ENCODE assay signal across 18 cellular contexts in the genomic region with DNA sequence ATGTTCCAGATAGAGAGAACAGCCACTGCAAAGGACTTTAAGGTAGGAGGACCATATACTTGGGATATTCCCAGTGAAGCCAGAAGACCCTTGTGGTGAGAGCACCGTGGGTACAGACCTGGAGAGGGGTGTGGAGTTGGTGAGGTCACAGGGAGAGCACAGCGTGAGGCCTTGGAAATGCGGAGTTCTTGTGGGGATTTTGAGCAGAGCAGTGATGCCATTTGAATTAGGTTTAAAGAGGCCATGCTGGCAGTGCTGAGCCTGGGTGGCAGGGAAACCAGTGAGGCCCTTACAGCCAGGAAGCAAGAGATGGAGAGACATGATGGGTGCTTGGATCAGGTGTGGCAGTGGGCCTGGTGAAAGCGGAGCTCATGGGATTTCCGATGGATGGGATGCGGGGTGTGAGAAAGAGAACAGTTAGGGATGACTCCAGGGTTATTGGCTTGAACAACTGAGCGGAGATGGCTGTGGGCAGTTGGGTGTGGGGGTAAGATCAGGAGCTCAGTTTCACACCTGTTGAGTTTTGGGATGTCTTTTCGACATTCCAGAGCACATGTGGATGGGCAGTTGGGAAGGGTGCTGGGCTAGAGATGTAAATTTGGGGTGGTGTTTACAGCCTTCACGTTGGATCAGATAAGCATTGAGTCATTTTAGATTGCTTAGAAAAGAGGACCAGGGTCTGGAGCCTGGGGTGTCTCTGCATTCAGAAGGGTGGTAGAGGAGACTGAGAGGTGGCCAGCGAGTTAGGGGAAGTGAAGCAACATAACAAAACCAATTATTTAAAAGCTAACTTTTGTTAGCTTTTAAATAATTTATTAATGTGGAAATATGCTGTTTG.
DNase-seq lines count a peak whose midpoint lies in the region; ATAC-seq, FAIRE-seq and TF ChIP-seq lines count a peak whose summit lies in the region.
"Had no signal": no experiment of that assay in that cellular context is flagged by ENCODE, and none has a peak within 500 bp of the region (broad histone marks: within the 10 kb centered on the region; RNA-seq: fewer than 3 reads in every experiment).

No MANE protein-coding gene starts in this region.

- H3K4me1 ChIP-seq in HEK293 (ENCODE audit: control insufficient read depth, insufficient read depth, low read length) (peaks cover 3% of the 10 kb centered on the region), K562 (replicated peaks in 1 of 2; ENCODE audit: control insufficient read depth in 2 of 2, insufficient read depth in 2 of 2, low read length in 2 of 2) (peaks cover 9 to 13% of the 10 kb centered on the region in 2 experiments; a peak in 4 of 5 replicates), PC-9 (replicated peaks; ENCODE audit: insufficient read depth) (no peaks in the 10 kb centered on the region)

- H3K4me2 ChIP-seq in K562 (ENCODE audit: insufficient read depth, low read length) (no peak overlapping the region), PC-9 (no peak overlapping the region)

- POLR2A ChIA-PET in HEK293 (lab: Yijun Ruan, JAX) (no interaction called here), K562 (lab: Yijun Ruan, JAX) (interaction anchor here (0.6 to 1.4 kb wide), 3 partner anchors 11 to 351 kb away, joined by 3 to 7 read pairs (median 3); no protein-coding TSS in a partner anchor), PC-9 (lab: Charles Lee; ENCODE audit: unreplicated experiment) (no interaction called here)

- no peak overlapping the region for H3K4me3 Mint-ChIP-seq in T-helper 2 cell treated with Interferon-gamma antibody and Interleukin-4, amounts not matched to agents 5 μg/mL and 100 μg/mL, for 36 hours
- peak overlapping the region; percentile 13 for H3K4me3 Mint-ChIP-seq in natural killer cell

- intact Hi-C loops in K562 (cut with micrococcal nuclease), result no loop called here
- intact Hi-C loops in natural killer cell (cut with micrococcal nuclease), result no loop called here
- intact Hi-C loops in PC-9 (cut with micrococcal nuclease; ENCODE audit: unreplicated experiment), result no loop called here

- in situ Hi-C loops in K562 (cut with MboI), result no loop called here

- TF ChIP-seq EP300 in K562 (IDR thresholded peaks at IDR 0.05; ENCODE audit: low read length), result no peak

- no peaks in the 10 kb centered on the region for H3K36me3 ChIP-seq in HEK293 (ENCODE audit: control insufficient read depth in 2 of 2, insufficient read depth in 1 of 2, low read length in 2 of 2)
- H3K36me3 ChIP-seq in K562 (ENCODE audit: control insufficient read depth, insufficient read depth, low read length), result no peaks in the 10 kb centered on the region; the same call in none of the 3 replicates
- H3K36me3 ChIP-seq in PC-9 (ENCODE audit: low read depth), result no peaks in the 10 kb centered on the region
- H3K36me3 ChIP-seq: upper lobe of right lung had no signal

- H3K27me3 Mint-ChIP-seq in T-helper 2 cell treated with Interferon-gamma antibody and Interleukin-4, amounts not matched to agents 5 μg/mL and 100 μg/mL, for 36 hours (ENCODE audit: low read depth), result no peaks in the 10 kb centered on the region
- no peaks in the 10 kb centered on the region for H3K27me3 Mint-ChIP-seq in natural killer cell (ENCODE audit: low read depth in 2 of 2)

- H3K9me2 ChIP-seq in PC-9 (ENCODE audit: insufficient read depth), result no peaks in the 10 kb centered on the region

- H4K20me1 ChIP-seq in K562 (replicated peaks; ENCODE audit: control insufficient read depth, insufficient read depth, low read length), result 0 out of 2 replicates have a peak, but pooled peaks cover 7% of the 10 kb centered on the region
- H4K20me1 ChIP-seq in PC-9 (ENCODE audit: insufficient read depth), result no peaks in the 10 kb centered on the region

- peaks cover 38% of the 10 kb centered on the region for H3K4me1 Mint-ChIP-seq in T-helper 2 cell treated with Interferon-gamma antibody and Interleukin-4, amounts not matched to agents 5 μg/mL and 100 μg/mL, for 36 hours (ENCODE audit: low read depth)
- H3K4me1 Mint-ChIP-seq in natural killer cell, result peaks cover 79 to 83% of the 10 kb centered on the region in 2 donors

- H2AFZ ChIP-seq in K562 (ENCODE audit: low read depth, low read length), result no peak overlapping the region
- no peak overlapping the region for H2AFZ ChIP-seq in PC-9
- H2AFZ ChIP-seq: hepatocyte had no signal

- H3K27me3 ChIP-seq in K562 (ENCODE audit: control insufficient read depth in 2 of 2, insufficient read depth in 2 of 2, low read length in 2 of 2) (no peaks in the 10 kb centered on the region), PC-9 (ENCODE audit: insufficient read depth, low read depth) (no peaks in the 10 kb centered on the region)
- H3K27me3 ChIP-seq: hepatocyte, upper lobe of right lung had no signal

- peak overlapping the region; percentile 19 for H3K27ac Mint-ChIP-seq in T-helper 2 cell treated with Interferon-gamma antibody and Interleukin-4, amounts not matched to agents 5 μg/mL and 100 μg/mL, for 36 hours
- peak overlapping the region; percentile 89 to 90 for H3K27ac Mint-ChIP-seq in natural killer cell

- H3K4me3 ChIP-seq in HEK293 (ENCODE audit: low read depth, low read length) (no peak overlapping the region), K562 (no peak overlapping the region), PC-9 (no peak overlapping the region)
- H3K4me3 ChIP-seq: hepatocyte, upper lobe of right lung had no signal

- FAIRE-seq in K562 (lab: Jason Lieb, UNC), result no peak
- FAIRE-seq: astrocyte had no signal

- H3K36me3 Mint-ChIP-seq in T-helper 2 cell treated with Interferon-gamma antibody and Interleukin-4, amounts not matched to agents 5 μg/mL and 100 μg/mL, for 36 hours (ENCODE audit: low read depth), result peaks cover 16% of the 10 kb centered on the region
- H3K36me3 Mint-ChIP-seq in natural killer cell, result no peaks in the 10 kb centered on the region

- H3K9me1 ChIP-seq in K562 (ENCODE audit: control insufficient read depth, insufficient read depth, low read length), result peaks cover 6% of the 10 kb centered on the region

- H3K9me3 ChIP-seq in HEK293 (ENCODE audit: control insufficient read depth, insufficient read depth, low read depth, low read length) (no peaks in the 10 kb centered on the region), K562 (replicated peaks; ENCODE audit: control insufficient read depth, insufficient read depth, low read depth, low read length) (no peaks in the 10 kb centered on the region), PC-9 (ENCODE audit: insufficient read depth, low read depth) (no peaks in the 10 kb centered on the region)
- H3K9me3 ChIP-seq: upper lobe of right lung had no signal

- CTCF ChIA-PET in HEK293 (lab: Yijun Ruan, JAX), result interaction anchor here (0.6 to 1.6 kb wide), 2 partner anchors 102 to 114 kb away, joined by 6 to 9 read pairs; no protein-coding TSS in a partner anchor
- CTCF ChIA-PET in K562 (lab: Yijun Ruan, JAX; ENCODE audit: low intra/inter-chr PET ratio), result no interaction called here
- CTCF ChIA-PET in PC-9 (lab: Charles Lee), result no interaction called here

- 72% methylated on average over 10 of the region's 10 CpGs for WGBS in K562 (ENCODE audit: insufficient coverage, low coverage, missing lambda C conversion rate)

- H3K9ac ChIP-seq in K562 (ENCODE audit: insufficient read depth in 1 of 2, low read depth in 2 of 2, low read length in 2 of 2), result 0 out of 4 replicates have a peak overlapping the region, but pooled peaks of 1 of the 2 experiments have one; percentile 27

- TF ChIP-seq POLR2A in K562 (conservative IDR thresholded peaks at IDR 0.05), result no peak

- TF ChIP-seq CTCF in HEK293 (tag by site-specific recombination; IDR thresholded peaks at IDR 0.05) (no peak), K562 (IDR thresholded peaks at IDR 0.05 in 2 of 3, conservative IDR thresholded peaks at IDR 0.05 in 1 of 3; ENCODE audit: insufficient read depth in 2 of 3, low read depth in 1 of 3, low read length in 3 of 3) (no peak), natural killer cell (IDR thresholded peaks at IDR 0.05) (no peak), PC-9 (conservative IDR thresholded peaks at IDR 0.05) (no peak)

- H3K79me2 ChIP-seq in K562 (ENCODE audit: control insufficient read depth, insufficient read depth, low read length), result peaks cover 42% of the 10 kb centered on the region
- no peaks in the 10 kb centered on the region for H3K79me2 ChIP-seq in PC-9 (ENCODE audit: low read depth)

- BruUV-seq in K562 (replicated peaks; lab: Mats Ljungman, UMichigan), result no TSS peak
- BruUV-seq in PC-9 (replicated peaks; lab: Mats Ljungman, UMichigan), result no TSS peak

- no peak for TF ChIP-seq RAD21 in K562 (CRISPR knock-in tag; conservative IDR thresholded peaks at IDR 0.05 in 1 of 2, IDR thresholded peaks at IDR 0.05 in 1 of 2)

- no peak for DNase-seq in T-helper 2 cell treated with Interferon-gamma antibody and Interleukin-4, amounts not matched to agents 5 μg/mL and 100 μg/mL, for 36 hours (ENCODE audit: low spot score)
- DNase-seq in T-helper 2 cell (no peak), K562 (ENCODE audit: extremely low read depth in 1 of 4, low spot score in 3 of 4) (no peak), natural killer cell (no peak), PC-9 (no peak), NCI-H1694 (lab: John Stamatoyannopoulos, UW) (no peak)
- no peak for DNase-seq in NK-92 treated with Interleukin-12 subunit alpha and Interleukin-12 subunit beta, amount 100 ng/mL, for 24 hours (lab: John Stamatoyannopoulos, UW)
- DNase-seq: cortex of kidney, NCI-H1417 treated with DMSO at 0.1 percent for 48 hours, NCI-H446 treated with DMSO at 0.1 percent for 48 hours, OCI-M1, upper lobe of right lung had no signal

- H3K27ac ChIP-seq in HEK293 (ENCODE audit: extremely low read depth, low read depth, low read length) (no peak overlapping the region), K562 (ENCODE audit: extremely low read depth, low read depth, low read length) (no peak overlapping the region), PC-9 (no peak overlapping the region)
- H3K27ac ChIP-seq: 22Rv1, hepatocyte, upper lobe of right lung had no signal

- ATAC-seq in K562, result peak; percentile 57
- ATAC-seq in natural killer cell, result peak in 1 of 3 donors; percentile 23
- ATAC-seq: left lobe of liver, SK-N-SH treated with all-trans-retinoic acid at 6 μM for 48 hours, upper lobe of right lung had no signal

- H3F3A ChIP-seq in PC-9 (ENCODE audit: insufficient read depth, low read depth), result no peaks in the 10 kb centered on the region

- no peaks in the 10 kb centered on the region for H3K9me3 Mint-ChIP-seq in T-helper 2 cell treated with Interferon-gamma antibody and Interleukin-4, amounts not matched to agents 5 μg/mL and 100 μg/mL, for 36 hours
- no peaks in the 10 kb centered on the region for H3K9me3 Mint-ChIP-seq in natural killer cell

TF ChIP-seq in HEK293, 187 proteins besides CTCF, POLR2A, EP300 and RAD21 (continues in another document):
- TF ChIP-seq OSR2 (tag by site-specific recombination; IDR thresholded peaks at IDR 0.05) (no peak), ZNF174 (tag by site-specific recombination; IDR thresholded peaks at IDR 0.05) (no peak), ZBTB7A (tag by site-specific recombination; IDR thresholded peaks at IDR 0.05; ENCODE audit: low read depth) (no peak), ZFP37 (tag by site-specific recombination; IDR thresholded peaks at IDR 0.05) (no peak)

TF ChIP-seq in K562, 482 proteins besides CTCF, POLR2A, EP300 and RAD21 (continues in another document):
- TF ChIP-seq ATF7 (IDR thresholded peaks at IDR 0.05) (no peak), ELF4 (CRISPR knock-in tag; IDR thresholded peaks at IDR 0.05) (no peak), EZH2 (IDR thresholded peaks at IDR 0.05; ENCODE audit: borderline replicate concordance, low read depth, low read length) (no peak), ZNF76 (CRISPR knock-in tag; IDR thresholded peaks at IDR 0.05; ENCODE audit: borderline replicate concordance) (no peak)
